ENCODE assay signal across 11 cellular contexts in genomic region chr14:85531141-85531593, GRCh38. TPM values are rescaled to one million over a fixed set of nuclear protein-coding genes. Genes with fewer than 3 reads are reported as not detected.
DNase-seq lines count a peak whose midpoint lies in the region; ATAC-seq and TF ChIP-seq lines count a peak whose summit lies in the region.
"Had no signal": no experiment of that assay in that cellular context is flagged by ENCODE, and none has a peak within 500 bp of the region (broad histone marks: within the 10 kb centered on the region; RNA-seq: fewer than 3 reads in every experiment).

No MANE protein-coding gene starts in this region.

- POLR2A ChIA-PET in A673 (lab: Charles Lee; ENCODE audit: low non-redundant PET): no interaction called here

- H3K9me3 ChIP-seq in A673 (ENCODE audit: low read depth, low read length, poor library complexity, severe bottlenecking): no peaks in the 10 kb centered on the region

- no TSS peak for BruUV-seq in A673 (replicated peaks; lab: Mats Ljungman, UMichigan)

- ATAC-seq in HG02973 (IDR thresholded peaks at IDR 0.05; ENCODE audit: unreplicated experiment) (no peak), HG03378 (IDR thresholded peaks at IDR 0.05; ENCODE audit: unreplicated experiment) (no peak), GM21390 (IDR thresholded peaks at IDR 0.05; ENCODE audit: unreplicated experiment) (no peak), GM18505 (IDR thresholded peaks at IDR 0.05; ENCODE audit: unreplicated experiment) (no peak)

- H3K4me1 ChIP-seq in A673 (ENCODE audit: insufficient read depth, low read length, poor library complexity, severe bottlenecking): peaks cover 19% of the 10 kb centered on the region

- CTCF ChIA-PET in A673 (lab: Charles Lee): no interaction called here

- no peak for TF ChIP-seq POLR2A in GM18505 (IDR thresholded peaks at IDR 0.05; ENCODE audit: borderline replicate concordance, extremely low read depth, insufficient read depth, insufficient read length)

- H3K27ac ChIP-seq in A673 (ENCODE audit: low read depth, low read length, poor library complexity, severe bottlenecking): peak overlapping the region; percentile 90
- H3K27ac ChIP-seq: KMS-11 had no signal

- H3K4me3 ChIP-seq in A673 (ENCODE audit: low read depth, low read length, poor library complexity, severe bottlenecking): peak overlapping the region; percentile 77
- H3K4me3 ChIP-seq in epithelial cell of esophagus (ENCODE audit: low read length): peak overlapping the region; percentile 88

- intact Hi-C loops in A673 (cut with micrococcal nuclease; ENCODE audit: unreplicated experiment): loop anchor here (5.0 to 10.0 kb wide), 4 partner anchors 939 to 1529 kb away; no protein-coding TSS in a partner anchor

- peak; percentile 80 for DNase-seq in A673 (ENCODE audit: low spot score)
- DNase-seq in NCI-H2227 treated with DMSO at 0.1 percent for 48 hours (lab: John Stamatoyannopoulos, UW): peak; percentile 70
- DNase-seq in epithelial cell of esophagus (ENCODE audit: low read depth): peak; percentile 73
- peak; percentile 42 for DNase-seq in mucosa of gallbladder (ENCODE audit: low spot score)
- DNase-seq: cerebellar nuclear complex, DND-41 had no signal

- no peaks in the 10 kb centered on the region for H3K27me3 ChIP-seq in A673 (replicated peaks; ENCODE audit: insufficient read depth, low read depth, low read length, poor library complexity)

- H3K36me3 ChIP-seq in A673 (ENCODE audit: insufficient read depth, low read length, poor library complexity, severe bottlenecking): no peaks in the 10 kb centered on the region

- TF ChIP-seq CTCF in A673 (conservative IDR thresholded peaks at IDR 0.05; ENCODE audit: low read depth, low read length) (no peak), epithelial cell of esophagus (IDR thresholded peaks at IDR 0.05; ENCODE audit: insufficient read depth, low read depth, low read length, missing control alignments) (no peak)

RNA-seq across cellular contexts. Expression of gene FLRT2, which starts 1.2 kb away (rescaled TPM):
- total RNA-seq in A673 (2021) (107 and 128 TPM in 2 replicates), mucosa of gallbladder (20.5 TPM)
